In genomic region chr7:25395976-25396375, GRCh38 we compare ENCODE assay signal across 23 cellular contexts.
"Had no signal": no experiment of that assay in that cellular context is flagged by ENCODE, and none has a peak within 500 bp of the region (broad histone marks: within the 10 kb centered on the region; RNA-seq: fewer than 3 reads in every experiment).

No MANE protein-coding gene starts in this region.

- FAIRE-seq: colon, kidney, urothelium cell line had no signal

- H3K27me3 ChIP-seq: gastrocnemius medialis, ovary, right atrium auricular region, sigmoid colon had no signal

- DNase-seq: cerebellar nuclear complex; gastrocnemius medialis; heart right ventricle; kidney; left cardiac atrium; left ventricle myocardium inferior; lower lobe of right lung; mesendoderm; naive B cell; nucleus accumbens; ovary; sigmoid colon; stimulated activated CD4-positive, alpha-beta T cell treated with anti-CD3 and anti-CD28 coated beads, Interleukin-2, amount 100 ng/mL, for 24 hours; stimulated activated CD4-positive, alpha-beta T cell treated with anti-CD3 and anti-CD28 coated beads, Interleukin-4, amount 100 ng/mL, for 4 hours; stimulated activated naive B cell treated with anti-CD40 and anti-IgM and Interleukin-4, amounts not matched to agents 10 μg/mL and 1 μg/mL and 100 μg/mL, for 72 hours; stomach; substantia nigra; trophoblast cell had no signal

- H3K36me3 ChIP-seq: gastrocnemius medialis, heart right ventricle, left ventricle myocardium inferior, lower lobe of right lung, ovary, right atrium auricular region, sigmoid colon, stomach, thoracic aorta had no signal

- H3K27ac ChIP-seq: gastrocnemius medialis, heart right ventricle, left ventricle myocardium inferior, lower lobe of right lung, ovary, right atrium auricular region, skin epidermis, stomach, thoracic aorta had no signal

- H3K4me1 ChIP-seq: gastrocnemius medialis, right atrium auricular region had no signal

- H3K4me3 ChIP-seq: gastrocnemius medialis, heart right ventricle, left ventricle myocardium inferior, lower lobe of right lung, ovary, right atrium auricular region, sigmoid colon, skin epidermis, stomach, thoracic aorta had no signal

- H3K9me3 ChIP-seq: gastrocnemius medialis, heart right ventricle, left ventricle myocardium inferior, lower lobe of right lung, ovary, right atrium auricular region, sigmoid colon, stomach, thoracic aorta had no signal

- ATAC-seq: gastrocnemius medialis; heart right ventricle; left cardiac atrium; lower lobe of right lung; stimulated activated naive B cell treated with anti-CD40 and anti-IgM and Interleukin-4, amounts not matched to agents 10 μg/mL and 1 μg/mL and 100 μg/mL, for 72 hours had no signal
